Comparison of ENCODE assay signal across 11 cellular contexts in the genomic region with DNA sequence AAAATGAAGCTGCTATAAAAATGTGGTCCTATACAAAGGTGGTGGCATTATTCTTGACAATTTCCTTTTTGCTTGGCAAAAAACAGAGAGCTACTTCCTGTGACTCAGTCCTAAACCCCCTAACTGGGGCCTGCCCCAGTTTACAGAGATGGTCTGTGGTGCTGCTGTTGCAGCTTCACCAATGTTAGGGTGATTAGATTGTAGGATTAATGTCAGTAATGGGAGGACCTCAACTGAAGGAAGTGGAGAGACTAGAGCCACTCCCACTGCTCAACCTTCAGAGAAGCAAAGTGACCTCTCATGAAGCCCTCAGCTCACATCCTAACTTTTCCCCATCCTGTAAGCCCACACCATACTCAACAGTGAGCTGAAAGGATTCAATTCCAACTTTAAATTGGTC. TPM values are rescaled to one million over a fixed set of nuclear protein-coding genes. Genes with fewer than 3 reads are reported as not detected.
DNase-seq lines count a peak whose midpoint lies in the region; ATAC-seq, FAIRE-seq and TF ChIP-seq lines count a peak whose summit lies in the region.
"Had no signal": no experiment of that assay in that cellular context is flagged by ENCODE, and none has a peak within 500 bp of the region (broad histone marks: within the 10 kb centered on the region; RNA-seq: fewer than 3 reads in every experiment).

No MANE protein-coding gene starts in this region.

- no peak overlapping the region for H3K14ac ChIP-seq in trophoblast cell (ENCODE audit: low read length)

- H3K36me3 ChIP-seq in PC-3 (ENCODE audit: low read depth, low read length), result peaks cover 12% of the 10 kb centered on the region
- no peaks in the 10 kb centered on the region for H3K36me3 ChIP-seq in K562 (ENCODE audit: control insufficient read depth, insufficient read depth, low read length)
- no peaks in the 10 kb centered on the region for H3K36me3 ChIP-seq in trophoblast cell (ENCODE audit: control insufficient read depth in 1 of 2, insufficient read depth in 2 of 2, low read length in 2 of 2)

- H3K4me2 ChIP-seq in PC-3 (ENCODE audit: low read length) (peak overlapping the region; percentile 84), K562 (ENCODE audit: insufficient read depth, low read length) (no peak overlapping the region), trophoblast cell (ENCODE audit: low read length) (no peak overlapping the region)

- TF ChIP-seq CTCF in PC-3 (conservative IDR thresholded peaks at IDR 0.05; ENCODE audit: low read depth, low read length), result no peak
- no peak for TF ChIP-seq CTCF in K562 (IDR thresholded peaks at IDR 0.05 in 2 of 3, conservative IDR thresholded peaks at IDR 0.05 in 1 of 3; ENCODE audit: insufficient read depth in 2 of 3, low read depth in 1 of 3, low read length in 3 of 3)
- TF ChIP-seq CTCF in nephron progenitor cell (IDR thresholded peaks at IDR 0.05), result no peak

- H3K79me2 ChIP-seq in PC-3 (ENCODE audit: low read length), result peaks cover 23% of the 10 kb centered on the region
- no peaks in the 10 kb centered on the region; the same call in 2 of the 3 replicates for H3K79me2 ChIP-seq in K562 (ENCODE audit: control insufficient read depth, insufficient read depth, low read length)
- no peaks in the 10 kb centered on the region for H3K79me2 ChIP-seq in trophoblast cell (ENCODE audit: control insufficient read depth, insufficient read depth, low read length, poor library complexity)

- H3K4me1 Mint-ChIP-seq in nephron progenitor cell, result peaks cover 47% of the 10 kb centered on the region

- peaks cover 2% of the 10 kb centered on the region for H3K27me3 Mint-ChIP-seq in nephron progenitor cell (ENCODE audit: low read depth, poor library complexity)

- in situ Hi-C loops in K562 (cut with MboI), result loop anchor here (5.0 kb wide), 1 partner anchor 35 kb away; a partner anchor contains a TSS

- DNase-seq in GDM1 (lab: John Stamatoyannopoulos, UW) (peak; percentile 10), PC-3 (no peak), K562 (ENCODE audit: extremely low read depth in 1 of 4, low spot score in 3 of 4) (no peak), trophoblast cell (no peak), mesenteric fat pad (ENCODE audit: low spot score) (no peak), nephron progenitor cell (no peak), ureter (ENCODE audit: low spot score) (no peak), EL (no peak)

- TF ChIP-seq RAD21 in K562 (CRISPR knock-in tag; conservative IDR thresholded peaks at IDR 0.05 in 1 of 2, IDR thresholded peaks at IDR 0.05 in 1 of 2), result no peak

- no peak overlapping the region for H2BK120ac ChIP-seq in trophoblast cell (ENCODE audit: insufficient read depth, low read length, poor library complexity)

- H3K27me3 ChIP-seq in PC-3 (ENCODE audit: low read length) (no peaks in the 10 kb centered on the region), K562 (ENCODE audit: control insufficient read depth in 2 of 2, insufficient read depth in 2 of 2, low read length in 2 of 2) (no peaks in the 10 kb centered on the region), trophoblast cell (ENCODE audit: insufficient read depth, low read length) (no peaks in the 10 kb centered on the region)

- H4K91ac ChIP-seq in trophoblast cell (ENCODE audit: low read depth, low read length), result peak overlapping the region; percentile 54

- H3K4me1 ChIP-seq in PC-3 (ENCODE audit: insufficient read depth, low read length) (peaks cover 44% of the 10 kb centered on the region), K562 (replicated peaks in 1 of 2; ENCODE audit: control insufficient read depth in 2 of 2, insufficient read depth in 2 of 2, low read length in 2 of 2) (peaks cover 38 to 41% of the 10 kb centered on the region in 2 experiments), trophoblast cell (ENCODE audit: control insufficient read depth in 1 of 2, insufficient read depth in 2 of 2, low read length in 2 of 2) (peaks cover 26 to 33% of the 10 kb centered on the region in 2 experiments)

- H4K20me1 ChIP-seq in PC-3 (ENCODE audit: low read length) (0 out of 2 replicates have a peak, but pooled peaks cover 3% of the 10 kb centered on the region), K562 (replicated peaks; ENCODE audit: control insufficient read depth, insufficient read depth, low read length) (no peaks in the 10 kb centered on the region)

- peak; percentile 37 for FAIRE-seq in K562 (lab: Jason Lieb, UNC)
- FAIRE-seq: bronchial epithelial cell, RCC 7860 had no signal

- no peaks in the 10 kb centered on the region for H3K36me3 Mint-ChIP-seq in nephron progenitor cell (ENCODE audit: low read depth)

- CTCF ChIA-PET in PC-3 (lab: Charles Lee), result interaction anchor here (1.1 to 2.6 kb wide), 5 partner anchors 16 to 85 kb away, joined by 3 to 25 read pairs (median 4); a partner anchor contains a TSS
- CTCF ChIA-PET in K562 (lab: Yijun Ruan, JAX; ENCODE audit: low intra/inter-chr PET ratio), result interaction anchor here (1.0 to 2.4 kb wide), 2 partner anchors 36 to 455 kb away, joined by 3 to 21 read pairs; a partner anchor contains a TSS

- no peak overlapping the region for H3K4me3 Mint-ChIP-seq in nephron progenitor cell

- H2AFZ ChIP-seq in PC-3 (ENCODE audit: low read length) (no peak overlapping the region), K562 (ENCODE audit: low read depth, low read length) (peak overlapping the region; percentile 54), trophoblast cell (ENCODE audit: insufficient read depth, low read length, poor library complexity) (no peak overlapping the region)

- H3K4me3 ChIP-seq in PC-3 (ENCODE audit: low read length), result no peak overlapping the region
- no peak overlapping the region for H3K4me3 ChIP-seq in K562
- H3K4me3 ChIP-seq in trophoblast cell (ENCODE audit: low read depth, low read length), result no peak overlapping the region

- no TSS peak for BruUV-seq in PC-3 (replicated peaks; lab: Mats Ljungman, UMichigan)
- no TSS peak for BruUV-seq in K562 (replicated peaks; lab: Mats Ljungman, UMichigan)

- intact Hi-C loops in PC-3 (cut with micrococcal nuclease), result loop anchor here (2.0 kb wide), 1 partner anchor 77 kb away; no protein-coding TSS in a partner anchor
- intact Hi-C loops in K562 (cut with micrococcal nuclease), result loop anchor here (1.0 to 5.0 kb wide), 2 partner anchors 36 to 100 kb away; a partner anchor contains a TSS

- no peak overlapping the region for H3K23ac ChIP-seq in trophoblast cell (ENCODE audit: low read length)

- H3F3A ChIP-seq in PC-3 (ENCODE audit: low read length, unreplicated experiment), result peaks cover 5% of the 10 kb centered on the region

- peaks cover 30% of the 10 kb centered on the region for H3K79me1 ChIP-seq in trophoblast cell (ENCODE audit: low read length)

- no peaks in the 10 kb centered on the region for H3K9me1 ChIP-seq in K562 (ENCODE audit: control insufficient read depth, insufficient read depth, low read length)

- H3K9me3 Mint-ChIP-seq in nephron progenitor cell, result no peaks in the 10 kb centered on the region

- no peak overlapping the region for H4K8ac ChIP-seq in trophoblast cell (ENCODE audit: low read depth, low read length)

- H3K18ac ChIP-seq in trophoblast cell (ENCODE audit: low read length), result no peak overlapping the region

- peak overlapping the region; percentile 94 for H3K27ac ChIP-seq in PC-3 (ENCODE audit: low read length)
- no peak overlapping the region for H3K27ac ChIP-seq in K562 (ENCODE audit: extremely low read depth, low read depth, low read length)
- H3K27ac ChIP-seq in trophoblast cell (ENCODE audit: low read depth, low read length), result no peak overlapping the region

- H3K27ac Mint-ChIP-seq in nephron progenitor cell, result no peak overlapping the region

- TF ChIP-seq EP300 in K562 (IDR thresholded peaks at IDR 0.05; ENCODE audit: low read length), result no peak

- no peaks in the 10 kb centered on the region for H3K9me3 ChIP-seq in PC-3 (ENCODE audit: low read length)
- H3K9me3 ChIP-seq in K562 (replicated peaks; ENCODE audit: control insufficient read depth, insufficient read depth, low read depth, low read length), result no peaks in the 10 kb centered on the region
- H3K9me3 ChIP-seq in trophoblast cell (ENCODE audit: insufficient read depth, low read depth, low read length), result no peaks in the 10 kb centered on the region

- H2BK5ac ChIP-seq in trophoblast cell (ENCODE audit: low read depth, low read length, poor library complexity), result no peak overlapping the region

- H2AK5ac ChIP-seq in trophoblast cell (ENCODE audit: low read length), result peak overlapping the region; percentile 75

- POLR2A ChIA-PET in PC-3 (lab: Charles Lee; ENCODE audit: unreplicated experiment), result interaction anchor here (0.7 to 4.6 kb wide), 3 partner anchors 34 to 102 kb away, joined by 4 to 47 read pairs (median 32); a partner anchor contains a TSS
- POLR2A ChIA-PET in K562 (lab: Yijun Ruan, JAX), result interaction anchor here (0.7 to 1.4 kb wide), 4 partner anchors 8 to 183 kb away, joined by 3 to 7 read pairs (median 4); a partner anchor contains a TSS

- TF ChIP-seq POLR2A in K562 (conservative IDR thresholded peaks at IDR 0.05), result no peak

- peak overlapping the region; percentile 63 for H2BK12ac ChIP-seq in trophoblast cell (ENCODE audit: low read length)

- H3K9me2 ChIP-seq in PC-3 (replicated peaks; ENCODE audit: low read length), result no peaks in the 10 kb centered on the region

- ATAC-seq in PC-3, result no peak
- ATAC-seq in K562, result peak; percentile 18

- H3K9ac ChIP-seq in PC-3 (ENCODE audit: low read length) (peak overlapping the region; percentile 95), K562 (ENCODE audit: insufficient read depth in 1 of 2, low read depth in 2 of 2, low read length in 2 of 2) (no peak overlapping the region), trophoblast cell (ENCODE audit: low read length) (no peak overlapping the region)

- H4K12ac ChIP-seq in trophoblast cell (ENCODE audit: low read depth, low read length), result no peak overlapping the region

- H3K4ac ChIP-seq in trophoblast cell (ENCODE audit: low read depth, low read length), result no peak overlapping the region

RNA-seq across cellular contexts. Expression of a gene that starts 3.6 kb away (rescaled TPM):
- 1,818 and 2,572 TPM in 2 replicates for total RNA-seq in PC-3 (2014; rRNA removed)
- 3.2 TPM in 1 of 2 replicates, not detected in the other for total RNA-seq in K562 (2011; cell fraction: chromatin; rRNA removed; ENCODE audit: low replicate concordance)
- total RNA-seq in K562 (2011; cell fraction: nucleolus; rRNA removed), result 3.8 and 6.2 TPM in 2 replicates
- 1.9 and 3.0 TPM in 2 replicates for total RNA-seq in K562 (2011; cell fraction: nucleoplasm; rRNA removed)
- 14.7 and 19.1 TPM in 2 replicates for total RNA-seq in K562 (2014; rRNA removed)
- total RNA-seq in K562 (2014; rRNA removed; fragmentation: Illumina TruSeq; extraction: Trizol), result 16.3 and 23.2 TPM in 2 replicates
- 32.5 and 36.4 TPM in 2 replicates for total RNA-seq in K562 (2015; rRNA removed; fragmentation: Illumina TruSeq; extraction: Trizol)
- total RNA-seq in K562 (2021), result 23.2 and 26.3 TPM in 2 replicates
- polyA plus RNA-seq in K562 (2011; rRNA removed), result 1.3 and 16.7 TPM in 2 replicates
- polyA plus RNA-seq in K562 (2011; cell fraction: cytosol; rRNA removed), result 2.0 and 24.3 TPM in 2 replicates
- 0.73 and 6.6 TPM in 2 replicates for polyA plus RNA-seq in K562 (2011; cell fraction: nucleus; rRNA removed)
- 37.2 and 68.1 TPM in 2 replicates for polyA plus RNA-seq in K562 (2012)
- 9.8 and 12.9 TPM in 2 replicates for polyA plus RNA-seq in K562 (2014; fragmentation: Illumina TruSeq; extraction: Trizol)
- 10 to 100 TPM; 59.5 to 66.5 TPM for polyA plus RNA-seq in K562 (2014; fragmentation: Nextera tagmentation; extraction: Ambion mirVana)
- 26.5 and 30.1 TPM in 2 replicates for polyA plus RNA-seq in K562 (2014; rRNA removed)
- polyA minus RNA-seq in K562 (2011; rRNA and poly(A)+ RNA removed), result 4.1 TPM in 1 of 2 replicates, not detected in the other
- 15.9 and 30.5 TPM in 2 replicates for polyA minus RNA-seq in K562 (2011; cell fraction: cytosol; rRNA and poly(A)+ RNA removed)
- polyA minus RNA-seq in K562 (2011; cell fraction: nucleus; rRNA and poly(A)+ RNA removed), result 4.4 and 6.5 TPM in 2 replicates
- polyA plus RNA-seq in trophoblast cell (2013), result 120 and 129 TPM in 2 replicates
- total RNA-seq in mesenteric fat pad, result 1,184 TPM
- 1,381 TPM for total RNA-seq in ureter

RNA-seq across cellular contexts. Expression of a gene that starts 8.6 kb away (rescaled TPM):
- total RNA-seq in PC-3 (2014; rRNA removed), result 2.5 and 6.3 TPM in 2 replicates
- total RNA-seq in K562 (2011; cell fraction: chromatin; rRNA removed; ENCODE audit: low replicate concordance), result not detected in 2 replicates
- not detected in 2 replicates for total RNA-seq in K562 (2011; cell fraction: nucleolus; rRNA removed)
- not detected in 2 replicates for total RNA-seq in K562 (2011; cell fraction: nucleoplasm; rRNA removed)
- total RNA-seq in K562 (2014; rRNA removed), result 0.37 TPM in 1 of 2 replicates, not detected in the other
- total RNA-seq in K562 (2014; rRNA removed; fragmentation: Illumina TruSeq; extraction: Trizol), result not detected in 2 replicates
- total RNA-seq in K562 (2015; rRNA removed; fragmentation: Illumina TruSeq; extraction: Trizol), result not detected in 2 replicates
- total RNA-seq in K562 (2021), result not detected in 2 replicates
- polyA plus RNA-seq in K562 (2011; rRNA removed), result 0.45 and 0.60 TPM in 2 replicates
- polyA plus RNA-seq in K562 (2011; cell fraction: cytosol; rRNA removed), result 0.42 and 0.83 TPM in 2 replicates
- 0.36 TPM in 1 of 2 replicates, not detected in the other for polyA plus RNA-seq in K562 (2011; cell fraction: nucleus; rRNA removed)
- 1.2 and 1.4 TPM in 2 replicates for polyA plus RNA-seq in K562 (2012)
- 0.28 and 0.56 TPM in 2 replicates for polyA plus RNA-seq in K562 (2014; fragmentation: Illumina TruSeq; extraction: Trizol)
- polyA plus RNA-seq in K562 (2014; fragmentation: Nextera tagmentation; extraction: Ambion mirVana), result 1 to 10 TPM in 1 of 2 experiments, under 1 TPM in 1; 0.67 to 1.4 TPM
- not detected in 2 replicates for polyA plus RNA-seq in K562 (2014; rRNA removed)
- polyA minus RNA-seq in K562 (2011; rRNA and poly(A)+ RNA removed), result 0.95 TPM in 1 of 2 replicates, not detected in the other
- not detected in 2 replicates for polyA minus RNA-seq in K562 (2011; cell fraction: cytosol; rRNA and poly(A)+ RNA removed)
- not detected in 2 replicates for polyA minus RNA-seq in K562 (2011; cell fraction: nucleus; rRNA and poly(A)+ RNA removed)
- polyA plus RNA-seq in trophoblast cell (2013), result 0.37 and 0.40 TPM in 2 replicates
- total RNA-seq in mesenteric fat pad, result not detected
- total RNA-seq in ureter, result 0.86 TPM
- total RNA-seq: bronchial epithelial cell, lung microvascular endothelial cell had no signal

RNA-seq across cellular contexts. Expression of a gene that starts 13.4 kb away (rescaled TPM):
- total RNA-seq in PC-3 (2014; rRNA removed), result 32.2 and 55.8 TPM in 2 replicates
- 1.0 TPM in 1 of 2 replicates, not detected in the other for total RNA-seq in K562 (2011; cell fraction: chromatin; rRNA removed; ENCODE audit: low replicate concordance)
- 0.67 and 1.4 TPM in 2 replicates for total RNA-seq in K562 (2011; cell fraction: nucleolus; rRNA removed)
- total RNA-seq in K562 (2011; cell fraction: nucleoplasm; rRNA removed), result 0.66 TPM in 1 of 2 replicates, not detected in the other
- 3.7 and 5.2 TPM in 2 replicates for total RNA-seq in K562 (2014; rRNA removed)
- 9.5 and 11.3 TPM in 2 replicates for total RNA-seq in K562 (2014; rRNA removed; fragmentation: Illumina TruSeq; extraction: Trizol)
- total RNA-seq in K562 (2015; rRNA removed; fragmentation: Illumina TruSeq; extraction: Trizol), result 11.2 and 11.3 TPM in 2 replicates
- 5.5 and 8.1 TPM in 2 replicates for total RNA-seq in K562 (2021)
- polyA plus RNA-seq in K562 (2011; rRNA removed), result 13.9 and 14.8 TPM in 2 replicates
- polyA plus RNA-seq in K562 (2011; cell fraction: cytosol; rRNA removed), result 12.8 and 19.3 TPM in 2 replicates
- 5.9 and 6.8 TPM in 2 replicates for polyA plus RNA-seq in K562 (2011; cell fraction: nucleus; rRNA removed)
- polyA plus RNA-seq in K562 (2012), result 5.1 and 17.9 TPM in 2 replicates
- 5.6 and 6.9 TPM in 2 replicates for polyA plus RNA-seq in K562 (2014; fragmentation: Illumina TruSeq; extraction: Trizol)
- polyA plus RNA-seq in K562 (2014; fragmentation: Nextera tagmentation; extraction: Ambion mirVana), result 10 to 100 TPM; 20.1 TPM
- polyA plus RNA-seq in K562 (2014; rRNA removed), result 7.2 and 11.3 TPM in 2 replicates
- polyA minus RNA-seq in K562 (2011; rRNA and poly(A)+ RNA removed), result 3.0 and 4.5 TPM in 2 replicates
- polyA minus RNA-seq in K562 (2011; cell fraction: cytosol; rRNA and poly(A)+ RNA removed), result 4.6 and 6.6 TPM in 2 replicates
- polyA minus RNA-seq in K562 (2011; cell fraction: nucleus; rRNA and poly(A)+ RNA removed), result 2.1 and 2.8 TPM in 2 replicates
- 154 and 165 TPM in 2 replicates for polyA plus RNA-seq in trophoblast cell (2013)
- 512 TPM for total RNA-seq in mesenteric fat pad
- 120 TPM for total RNA-seq in ureter

RNA-seq across cellular contexts. Expression of a gene that starts 16.9 kb away (rescaled TPM):
- 4.6 and 7.9 TPM in 2 replicates for total RNA-seq in PC-3 (2014; rRNA removed)
- not detected in 2 replicates for total RNA-seq in K562 (2011; cell fraction: chromatin; rRNA removed; ENCODE audit: low replicate concordance)
- total RNA-seq in K562 (2011; cell fraction: nucleolus; rRNA removed), result not detected in 2 replicates
- total RNA-seq in K562 (2011; cell fraction: nucleoplasm; rRNA removed), result not detected in 2 replicates
- not detected in 2 replicates for total RNA-seq in K562 (2014; rRNA removed)
- total RNA-seq in K562 (2014; rRNA removed; fragmentation: Illumina TruSeq; extraction: Trizol), result not detected in 2 replicates
- 0.18 and 0.34 TPM in 2 replicates for total RNA-seq in K562 (2015; rRNA removed; fragmentation: Illumina TruSeq; extraction: Trizol)
- 0.34 TPM in 1 of 2 replicates, not detected in the other for total RNA-seq in K562 (2021)
- 0.56 TPM in 1 of 2 replicates, not detected in the other for polyA plus RNA-seq in K562 (2011; rRNA removed)
- 1.4 TPM in 1 of 2 replicates, not detected in the other for polyA plus RNA-seq in K562 (2011; cell fraction: cytosol; rRNA removed)
- polyA plus RNA-seq in K562 (2011; cell fraction: nucleus; rRNA removed), result 0.37 TPM in 1 of 2 replicates, not detected in the other
- polyA plus RNA-seq in K562 (2012), result 0.26 TPM in 1 of 2 replicates, not detected in the other
- 0.16 TPM in 1 of 2 replicates, not detected in the other for polyA plus RNA-seq in K562 (2014; fragmentation: Illumina TruSeq; extraction: Trizol)
- under 1 TPM in 1 of 2 experiments, not detected in 1; 0.08 TPM for polyA plus RNA-seq in K562 (2014; fragmentation: Nextera tagmentation; extraction: Ambion mirVana)
- polyA plus RNA-seq in K562 (2014; rRNA removed), result 0.26 and 1.7 TPM in 2 replicates
- not detected in 2 replicates for polyA minus RNA-seq in K562 (2011; rRNA and poly(A)+ RNA removed)
- polyA minus RNA-seq in K562 (2011; cell fraction: cytosol; rRNA and poly(A)+ RNA removed), result not detected in 2 replicates
- not detected in 2 replicates for polyA minus RNA-seq in K562 (2011; cell fraction: nucleus; rRNA and poly(A)+ RNA removed)
- 29.8 and 31.8 TPM in 2 replicates for polyA plus RNA-seq in trophoblast cell (2013)
- 2.2 TPM for total RNA-seq in mesenteric fat pad
- total RNA-seq in ureter, result 6.5 TPM

RNA-seq across cellular contexts. Expression of a gene that starts 33.5 kb away (rescaled TPM):
- 358 and 373 TPM in 2 replicates for total RNA-seq in PC-3 (2014; rRNA removed)
- not detected in 2 replicates for total RNA-seq in K562 (2011; cell fraction: chromatin; rRNA removed; ENCODE audit: low replicate concordance)
- total RNA-seq in K562 (2011; cell fraction: nucleolus; rRNA removed), result not detected in 2 replicates
- not detected in 2 replicates for total RNA-seq in K562 (2011; cell fraction: nucleoplasm; rRNA removed)
- total RNA-seq in K562 (2014; rRNA removed), result not detected in 2 replicates
- total RNA-seq in K562 (2014; rRNA removed; fragmentation: Illumina TruSeq; extraction: Trizol), result not detected in 2 replicates
- 0.49 TPM in 1 of 2 replicates, not detected in the other for total RNA-seq in K562 (2015; rRNA removed; fragmentation: Illumina TruSeq; extraction: Trizol)
- 0.40 and 1.3 TPM in 2 replicates for total RNA-seq in K562 (2021)
- 0.65 TPM in 1 of 2 replicates, not detected in the other for polyA plus RNA-seq in K562 (2011; rRNA removed)
- 0.34 TPM in 1 of 2 replicates, not detected in the other for polyA plus RNA-seq in K562 (2011; cell fraction: cytosol; rRNA removed)
- polyA plus RNA-seq in K562 (2011; cell fraction: nucleus; rRNA removed), result 0.28 TPM in 1 of 2 replicates, not detected in the other
- 0.22 and 0.23 TPM in 2 replicates for polyA plus RNA-seq in K562 (2012)
- 0.86 TPM in 1 of 2 replicates, not detected in the other for polyA plus RNA-seq in K562 (2014; fragmentation: Illumina TruSeq; extraction: Trizol)
- polyA plus RNA-seq in K562 (2014; fragmentation: Nextera tagmentation; extraction: Ambion mirVana), result under 1 TPM; 0.28 to 0.46 TPM
- 0.38 and 0.44 TPM in 2 replicates for polyA plus RNA-seq in K562 (2014; rRNA removed)
- not detected in 2 replicates for polyA minus RNA-seq in K562 (2011; rRNA and poly(A)+ RNA removed)
- not detected in 2 replicates for polyA minus RNA-seq in K562 (2011; cell fraction: cytosol; rRNA and poly(A)+ RNA removed)
- not detected in 2 replicates for polyA minus RNA-seq in K562 (2011; cell fraction: nucleus; rRNA and poly(A)+ RNA removed)
- polyA plus RNA-seq in trophoblast cell (2013), result 6.5 and 6.7 TPM in 2 replicates
- total RNA-seq in mesenteric fat pad, result 0.58 TPM
- total RNA-seq in ureter, result 317 TPM

Comparison
In these comparisons a context has a peak if more than half of its experiments do, and no peak if none do; other contexts are left out.
1. RNA of a gene that starts 3.6 kb away (total RNA-seq): 1,818 to 2,572 TPM in PC-3, 1,381 TPM in ureter (single experiment) and 1,184 TPM in mesenteric fat pad (single experiment); 1.9 to 36.4 TPM in K562; every median in the first group is over 10 times any median in the second.